In the genomic region with DNA sequence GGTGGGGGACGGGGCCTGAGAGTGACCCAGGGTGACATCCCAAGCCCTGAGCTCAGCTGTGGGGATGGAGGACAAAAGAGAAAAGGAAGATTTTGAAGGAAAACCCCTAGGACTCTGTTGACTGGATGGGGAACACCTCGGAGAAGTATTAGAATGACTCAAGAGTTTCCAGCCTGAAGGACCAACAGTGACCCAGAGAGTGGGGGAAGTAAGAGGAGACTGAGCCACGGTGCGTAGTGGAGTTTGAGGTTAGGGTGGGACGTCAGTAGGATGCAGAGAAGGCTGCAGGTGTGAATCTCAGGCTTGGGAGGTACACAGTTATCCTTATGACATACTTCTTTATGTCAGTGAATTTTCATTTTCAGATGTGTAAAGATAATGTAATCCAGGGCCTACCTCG, we compare ENCODE assay signal across 15 cellular contexts.
A peak's percentile ranks its signal among the peaks of the same experiment; 100 is the strongest.
DNase-seq lines count a peak whose midpoint lies in the region; ATAC-seq lines count a peak whose summit lies in the region.
"Had no signal": no experiment of that assay in that cellular context is flagged by ENCODE, and none has a peak within 500 bp of the region (broad histone marks: within the 10 kb centered on the region; RNA-seq: fewer than 3 reads in every experiment).

No MANE protein-coding gene starts in this region.

- POLR2A ChIA-PET in activated CD4-positive, alpha-beta memory T cell treated with anti-CD3 and anti-CD28 coated beads for 36 hours (lab: Charles Lee) = interaction anchor here (1.7 kb wide), 1 partner anchor 10 kb away, joined by 4 read pairs; no protein-coding TSS in a partner anchor

- CTCF ChIA-PET in activated naive CD4-positive, alpha-beta T cell treated with anti-CD3 and anti-CD28 coated beads, Interleukin-2, amount 10 ng/mL, durations not matched to agents 7 days and 5 days (lab: Charles Lee) = no interaction called here
- CTCF ChIA-PET in activated CD4-positive, alpha-beta memory T cell treated with anti-CD3 and anti-CD28 coated beads for 36 hours (lab: Charles Lee) = interaction anchor here (0.9 to 1.2 kb wide), 2 partner anchors 65 to 82 kb away, joined by 3 read pairs; no protein-coding TSS in a partner anchor

- H3K4me1 Mint-ChIP-seq in activated naive CD4-positive, alpha-beta T cell treated with anti-CD3 and anti-CD28 coated beads, Interleukin-2, amount 10 ng/mL, durations not matched to agents 7 days and 5 days = peaks cover 49% of the 10 kb centered on the region
- peaks cover 95% of the 10 kb centered on the region for H3K4me1 Mint-ChIP-seq in activated CD4-positive, alpha-beta memory T cell treated with anti-CD3 and anti-CD28 coated beads for 36 hours (ENCODE audit: low read depth)
- H3K4me1 Mint-ChIP-seq in immature natural killer cell = peaks cover 66 to 85% of the 10 kb centered on the region in 2 donors

- no peaks in the 10 kb centered on the region for H3K27me3 Mint-ChIP-seq in activated naive CD4-positive, alpha-beta T cell treated with anti-CD3 and anti-CD28 coated beads, Interleukin-2, amount 10 ng/mL, durations not matched to agents 7 days and 5 days
- no peaks in the 10 kb centered on the region for H3K27me3 Mint-ChIP-seq in activated CD4-positive, alpha-beta memory T cell treated with anti-CD3 and anti-CD28 coated beads for 36 hours
- H3K27me3 Mint-ChIP-seq in immature natural killer cell (ENCODE audit: low read depth in 3 of 3) = peaks cover 0 to 1% (median 0%) of the 10 kb centered on the region in 3 donors

- no peak overlapping the region for H3K4me3 Mint-ChIP-seq in activated naive CD4-positive, alpha-beta T cell treated with anti-CD3 and anti-CD28 coated beads, Interleukin-2, amount 10 ng/mL, durations not matched to agents 7 days and 5 days
- H3K4me3 Mint-ChIP-seq in activated CD4-positive, alpha-beta memory T cell treated with anti-CD3 and anti-CD28 coated beads for 36 hours = no peak overlapping the region
- peak overlapping the region in 2 of 5 donors; percentile 19 to 33 for H3K4me3 Mint-ChIP-seq in immature natural killer cell

- intact Hi-C loops in activated CD4-positive, alpha-beta memory T cell treated with anti-CD3 and anti-CD28 coated beads for 36 hours (cut with micrococcal nuclease) = loop anchor here (1.0 kb wide), 1 partner anchor 8 kb away; no protein-coding TSS in a partner anchor

- H3K36me3 Mint-ChIP-seq in activated naive CD4-positive, alpha-beta T cell treated with anti-CD3 and anti-CD28 coated beads, Interleukin-2, amount 50 U/mL, for 72 hours = peaks cover 15 to 24% of the 10 kb centered on the region in 2 donors
- H3K36me3 Mint-ChIP-seq in activated naive CD4-positive, alpha-beta T cell treated with anti-CD3 and anti-CD28 coated beads, Interleukin-2, amount 10 ng/mL, durations not matched to agents 7 days and 5 days = peaks cover 30% of the 10 kb centered on the region
- H3K36me3 Mint-ChIP-seq in activated CD4-positive, alpha-beta memory T cell treated with anti-CD3 and anti-CD28 coated beads for 36 hours = peaks cover 26% of the 10 kb centered on the region
- H3K36me3 Mint-ChIP-seq in immature natural killer cell = peaks cover 0 to 4% (median 0%) of the 10 kb centered on the region in 3 donors

- peak overlapping the region; percentile 77 to 82 for H3K27ac Mint-ChIP-seq in activated naive CD4-positive, alpha-beta T cell treated with anti-CD3 and anti-CD28 coated beads, Interleukin-2, amount 50 U/mL, for 72 hours
- H3K27ac Mint-ChIP-seq in activated naive CD4-positive, alpha-beta T cell treated with anti-CD3 and anti-CD28 coated beads, Interleukin-2, amount 10 ng/mL, durations not matched to agents 7 days and 5 days = no peak overlapping the region
- peak overlapping the region; percentile 75 for H3K27ac Mint-ChIP-seq in activated CD4-positive, alpha-beta memory T cell treated with anti-CD3 and anti-CD28 coated beads for 36 hours
- H3K27ac Mint-ChIP-seq in immature natural killer cell = peak overlapping the region; percentile 30 to 71 (median 48)

- no peaks in the 10 kb centered on the region for H3K9me3 Mint-ChIP-seq in activated naive CD4-positive, alpha-beta T cell treated with anti-CD3 and anti-CD28 coated beads, Interleukin-2, amount 50 U/mL, for 72 hours
- H3K9me3 Mint-ChIP-seq in activated naive CD4-positive, alpha-beta T cell treated with anti-CD3 and anti-CD28 coated beads, Interleukin-2, amount 10 ng/mL, durations not matched to agents 7 days and 5 days = no peaks in the 10 kb centered on the region
- no peaks in the 10 kb centered on the region for H3K9me3 Mint-ChIP-seq in activated CD4-positive, alpha-beta memory T cell treated with anti-CD3 and anti-CD28 coated beads for 36 hours
- no peaks in the 10 kb centered on the region for H3K9me3 Mint-ChIP-seq in immature natural killer cell

- no peak for DNase-seq in activated naive CD4-positive, alpha-beta T cell treated with anti-CD3 and anti-CD28 coated beads, Interleukin-2, amount 50 U/mL, for 72 hours (ENCODE audit: low spot score in 2 of 2)
- DNase-seq in activated naive CD4-positive, alpha-beta T cell treated with anti-CD3 and anti-CD28 coated beads, Interleukin-2, amount 10 ng/mL, durations not matched to agents 7 days and 5 days = no peak
- DNase-seq in activated CD4-positive, alpha-beta memory T cell treated with anti-CD3 and anti-CD28 coated beads for 36 hours = no peak
- DNase-seq in immature natural killer cell (no peak), NOMO-1 treated with dmso at 0.1 percent for 144 hours (lab: John Stamatoyannopoulos, UW; ENCODE audit: unreplicated experiment) (no peak)
- no peak for DNase-seq in activated effector memory CD4-positive, alpha-beta T cell treated with anti-CD3 and anti-CD28 coated beads, Interleukin-2, amount 50 U/mL, for 16 hours
- DNase-seq: activated CD4-positive, alpha-beta T cell treated with anti-CD3 and anti-CD28 coated beads for 48 hours; activated naive CD4-positive, alpha-beta T cell; caudate nucleus; MM.1S; NCI-H2081; occipital lobe; stomach had no signal

- peak in 1 of 2 donors; percentile 76 for ATAC-seq in activated naive CD4-positive, alpha-beta T cell treated with anti-CD3 and anti-CD28 coated beads, Interleukin-2, amount 50 U/mL, for 72 hours
- ATAC-seq in GM21381 (IDR thresholded peaks at IDR 0.05; ENCODE audit: unreplicated experiment) (no peak), GM21619 (IDR thresholded peaks at IDR 0.05; ENCODE audit: unreplicated experiment) (no peak)
